ENCODE assay signal across 1 cellular context in genomic region chr13:106566682-106567420, GRCh38.
TF ChIP-seq lines count a peak whose summit lies in the region.

No MANE protein-coding gene starts in this region.

TF ChIP-seq in HepG2, 621 proteins besides CTCF, POLR2A, EP300 and RAD21 (continued from another document):
- TF ChIP-seq ZBTB46 (CRISPR knock-in tag; IDR thresholded peaks at IDR 0.05; ENCODE audit: borderline replicate concordance) (no peak), ZBTB20 (CRISPR knock-in tag; IDR thresholded peaks at IDR 0.05; ENCODE audit: borderline replicate concordance, low read depth) (no peak), GTF3A (CRISPR knock-in tag; conservative IDR thresholded peaks at IDR 0.05) (no peak), RNF2 (conservative IDR thresholded peaks at IDR 0.05; ENCODE audit: low read depth) (no peak), NFAT5 (CRISPR knock-in tag; IDR thresholded peaks at IDR 0.05) (no peak), SAP130 (CRISPR knock-in tag; IDR thresholded peaks at IDR 0.05; ENCODE audit: low read depth) (peak; percentile 33; the same call in 1 of the 2 replicates), TIGD3 (CRISPR knock-in tag; IDR thresholded peaks at IDR 0.05; ENCODE audit: borderline replicate concordance) (no peak), NKX3-1 (CRISPR knock-in tag; IDR thresholded peaks at IDR 0.05) (no peak), ZNF746 (CRISPR knock-in tag; IDR thresholded peaks at IDR 0.05) (no peak), ZSCAN12 (CRISPR knock-in tag; IDR thresholded peaks at IDR 0.05) (no peak), ZNF180 (CRISPR knock-in tag; IDR thresholded peaks at IDR 0.05; ENCODE audit: borderline replicate concordance, low read depth) (no peak), ELF1 (CRISPR knock-in tag; IDR thresholded peaks at IDR 0.05) (0 out of 2 replicates have a peak, but pooled peaks have one; percentile 30), HOXD1 (CRISPR knock-in tag; IDR thresholded peaks at IDR 0.05) (no peak), TP53 (CRISPR knock-in tag; conservative IDR thresholded peaks at IDR 0.05) (no peak), ZNF281 (CRISPR knock-in tag; IDR thresholded peaks at IDR 0.05; ENCODE audit: borderline replicate concordance) (no peak), JARID2 (CRISPR knock-in tag; IDR thresholded peaks at IDR 0.05; ENCODE audit: insufficient replicate concordance) (no peak), ATF5 (CRISPR knock-in tag; IDR thresholded peaks at IDR 0.05; ENCODE audit: low read depth) (no peak), HCFC1 (IDR thresholded peaks at IDR 0.05; ENCODE audit: low read depth, low read length) (no peak), SOX5 (CRISPR knock-in tag; IDR thresholded peaks at IDR 0.05; ENCODE audit: borderline replicate concordance) (no peak), ZNF234 (CRISPR knock-in tag; conservative IDR thresholded peaks at IDR 0.05) (no peak), ZNF431 (CRISPR knock-in tag; IDR thresholded peaks at IDR 0.05; ENCODE audit: borderline replicate concordance, low read depth) (no peak), KAT7 (CRISPR knock-in tag; IDR thresholded peaks at IDR 0.05; ENCODE audit: borderline replicate concordance) (0 out of 2 replicates have a peak, but pooled peaks have one; percentile 23), ATF6 (CRISPR knock-in tag; conservative IDR thresholded peaks at IDR 0.05) (no peak), ZNF678 (CRISPR knock-in tag; IDR thresholded peaks at IDR 0.05) (no peak), TEAD2 (CRISPR knock-in tag; IDR thresholded peaks at IDR 0.05) (no peak), KDM1A (CRISPR knock-in tag; IDR thresholded peaks at IDR 0.05) (no peak), ELF3 (CRISPR knock-in tag; IDR thresholded peaks at IDR 0.05) (peak; percentile 38; the same call in 1 of the 2 replicates), ATF7 (IDR thresholded peaks at IDR 0.05) (no peak), ATF7 (CRISPR knock-in tag; IDR thresholded peaks at IDR 0.05) (no peak), SKI (IDR thresholded peaks at IDR 0.05; ENCODE audit: partially characterized antibody) (no peak), GABPA (IDR thresholded peaks at IDR 0.05; ENCODE audit: low read depth, low read length) (no peak), GABPA (CRISPR knock-in tag; IDR thresholded peaks at IDR 0.05; ENCODE audit: low read depth) (0 out of 2 replicates have a peak, but pooled peaks have one; percentile 24), ZNF224 (CRISPR knock-in tag; IDR thresholded peaks at IDR 0.05) (no peak), ARID3A (IDR thresholded peaks at IDR 0.05; ENCODE audit: low read depth, low read length) (no peak), NFATC3 (CRISPR knock-in tag; IDR thresholded peaks at IDR 0.05) (no peak)
